1 cellular context compared by ENCODE assay signal in the genomic region with DNA sequence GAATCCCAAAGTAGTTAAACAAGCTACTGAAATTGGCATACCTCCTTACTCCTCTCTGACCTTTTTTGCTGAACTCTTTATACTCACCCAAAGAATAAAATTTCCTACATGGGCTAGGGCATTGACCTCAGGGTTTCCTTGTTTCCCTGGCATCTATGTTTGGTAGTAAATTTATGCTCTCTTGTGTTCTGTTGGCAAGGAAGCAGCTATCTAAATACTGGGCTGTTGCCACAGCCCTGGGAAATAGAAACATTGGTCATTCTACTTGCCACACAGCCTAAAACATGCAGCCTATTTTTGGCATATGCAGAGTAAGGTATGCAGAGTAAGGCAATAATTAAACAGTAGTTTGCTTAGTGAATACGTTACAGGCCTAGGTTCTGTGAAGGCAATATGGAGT.
TF ChIP-seq lines count a peak whose summit lies in the region.

No MANE protein-coding gene starts in this region.

TF ChIP-seq in IMR-90, 13 proteins besides CTCF, POLR2A, EP300 and RAD21 (continued from another document):
- no peak for TF ChIP-seq NFE2L2 (IDR thresholded peaks at IDR 0.05; ENCODE audit: low read depth, low read length)
TF ChIP-seq in IMR-90: peak in this region for 0.
